In the genomic region with DNA sequence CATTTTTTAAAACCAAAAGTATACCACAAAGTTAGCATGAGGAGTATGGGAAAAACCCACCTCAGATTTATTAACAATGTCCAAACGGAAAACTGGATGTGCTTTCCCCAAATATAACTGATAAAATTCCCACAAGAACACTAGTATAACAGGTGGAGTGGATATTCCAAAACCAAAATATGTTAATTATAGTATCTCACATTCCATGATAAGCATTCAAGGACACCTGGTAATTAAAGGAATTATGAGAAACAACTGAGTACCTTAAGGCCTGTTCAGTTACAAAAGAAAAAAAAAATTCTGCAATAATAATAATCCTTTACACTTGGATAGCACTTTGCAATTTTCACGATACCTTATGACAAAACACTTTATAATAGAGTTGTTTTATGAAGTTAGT, we compare ENCODE assay signal across 8 cellular contexts. TPM values are rescaled to one million over a fixed set of nuclear protein-coding genes. Genes with fewer than 3 reads are reported as not detected.
DNase-seq lines count a peak whose midpoint lies in the region; ATAC-seq and TF ChIP-seq lines count a peak whose summit lies in the region.
"Had no signal": no experiment of that assay in that cellular context is flagged by ENCODE, and none has a peak within 500 bp of the region (broad histone marks: within the 10 kb centered on the region; RNA-seq: fewer than 3 reads in every experiment).

No MANE protein-coding gene starts in this region.

- no peak overlapping the region for H3K9ac ChIP-seq in MM.1S (ENCODE audit: low read length)
- H3K9ac ChIP-seq in neuronal stem cell (ENCODE audit: low read depth, low read length, poor library complexity) = no peak overlapping the region

- WGBS in neuronal stem cell (ENCODE audit: extremely low coverage in 2 of 2, insufficient read length in 2 of 2, insufficient replicate concordance in 1 of 2), 2 donors = no CpG with 5 or more reads among the region's 2 CpGs

- H3K4me1 ChIP-seq in MM.1S (ENCODE audit: low read length) (peaks cover 15% of the 10 kb centered on the region), neuronal stem cell (ENCODE audit: control insufficient read depth in 2 of 2, insufficient read depth in 1 of 2, low read depth in 1 of 2, low read length in 2 of 2) (peaks cover 3% of the 10 kb centered on the region in 2 donors)

- H3F3A ChIP-seq in MM.1S (ENCODE audit: insufficient read depth, low read length) = peaks cover 14% of the 10 kb centered on the region

- no peak overlapping the region for H3K14ac ChIP-seq in neuronal stem cell (ENCODE audit: low read length)

- no peak overlapping the region for H3K23ac ChIP-seq in neuronal stem cell (ENCODE audit: low read depth, low read length, poor library complexity)

- H2BK5ac ChIP-seq in neuronal stem cell (ENCODE audit: low read length) = no peak overlapping the region

- H3K9me3 ChIP-seq in MM.1S (replicated peaks; ENCODE audit: insufficient read depth, low read length) (no peaks in the 10 kb centered on the region), neuronal stem cell (replicated peaks in 1 of 2; ENCODE audit: control insufficient read depth in 2 of 2, insufficient read depth in 1 of 2, low read depth in 1 of 2, low read length in 2 of 2) (peaks cover 0 to 16% of the 10 kb centered on the region in 2 donors)

- no peak for DNase-seq in GM06990 (ENCODE audit: extremely low read depth, insufficient read length)
- no peak for DNase-seq in MM.1S
- DNase-seq in coronary artery (ENCODE audit: low spot score) = no peak
- no peak for DNase-seq in neuronal stem cell (ENCODE audit: low spot score)
- DNase-seq in COLO829 (ENCODE audit: low spot score) = no peak
- no peak for DNase-seq in 8988T
- DNase-seq: NCI-H1930 had no signal

- no peak overlapping the region for H2AK5ac ChIP-seq in neuronal stem cell (ENCODE audit: low read depth, low read length)

- TF ChIP-seq CTCF in GM06990 (IDR thresholded peaks at IDR 0.05; ENCODE audit: insufficient read depth, low read length, poor library complexity, severe bottlenecking) (no peak), MM.1S (IDR thresholded peaks at IDR 0.05; ENCODE audit: low read length) (no peak), coronary artery (IDR thresholded peaks at IDR 0.05) (no peak)

- H3K4me2 ChIP-seq in MM.1S (ENCODE audit: low read depth, low read length) (peak overlapping the region; percentile 71), neuronal stem cell (ENCODE audit: insufficient read depth, low read length, poor library complexity, severe bottlenecking) (peak overlapping the region; percentile 69)

- H3K27ac ChIP-seq in MM.1S (ENCODE audit: low read length) = no peak overlapping the region
- H3K27ac ChIP-seq in coronary artery = no peak overlapping the region
- no peak overlapping the region for H3K27ac ChIP-seq in neuronal stem cell (replicated peaks; ENCODE audit: low read length)

- H3K18ac ChIP-seq in neuronal stem cell (ENCODE audit: low read length) = no peak overlapping the region

- ATAC-seq in GM18909 (IDR thresholded peaks at IDR 0.05; ENCODE audit: poor library complexity, unreplicated experiment) = no peak

- no peak overlapping the region for H2BK15ac ChIP-seq in neuronal stem cell (ENCODE audit: low read length)

- H3K79me1 ChIP-seq in neuronal stem cell (ENCODE audit: low read depth, low read length) = peaks cover 2% of the 10 kb centered on the region

- H3K4me3 ChIP-seq in GM06990 (replicated peaks; ENCODE audit: low read depth, low read length) = peak overlapping the region; percentile 97
- no peak overlapping the region; the same call in 1 of the 2 replicates for H3K4me3 ChIP-seq in MM.1S (ENCODE audit: low read length)
- H3K4me3 ChIP-seq in coronary artery = peak overlapping the region; percentile 100
- H3K4me3 ChIP-seq in neuronal stem cell (ENCODE audit: low read length in 2 of 2) = peak overlapping the region in 1 of 2 donors; percentile 63

- H3K79me2 ChIP-seq in MM.1S (ENCODE audit: low read length) = peaks cover 48% of the 10 kb centered on the region

- H2BK120ac ChIP-seq in neuronal stem cell (ENCODE audit: low read depth, low read length) = no peak overlapping the region

- H3K36me3 ChIP-seq in GM06990 (ENCODE audit: control insufficient read depth, insufficient read depth, low read length) = no peaks in the 10 kb centered on the region
- no peaks in the 10 kb centered on the region for H3K36me3 ChIP-seq in MM.1S (replicated peaks; ENCODE audit: insufficient read depth, low read length)
- H3K36me3 ChIP-seq in neuronal stem cell (replicated peaks in 1 of 2; ENCODE audit: control insufficient read depth in 2 of 2, insufficient read depth in 2 of 2, low read length in 2 of 2) = peaks cover 0 to 6% of the 10 kb centered on the region in 2 donors

- H2AFZ ChIP-seq in MM.1S (ENCODE audit: low read length) = no peak overlapping the region
- no peak overlapping the region for H2AFZ ChIP-seq in neuronal stem cell (ENCODE audit: low read length)

- H4K91ac ChIP-seq in neuronal stem cell (ENCODE audit: low read depth, low read length, poor library complexity) = no peak overlapping the region

- no peak overlapping the region for H2BK12ac ChIP-seq in neuronal stem cell (ENCODE audit: low read length)

- H3K27me3 ChIP-seq in GM06990 (replicated peaks; ENCODE audit: control insufficient read depth, insufficient read depth, low read length) (no peaks in the 10 kb centered on the region), MM.1S (replicated peaks; ENCODE audit: insufficient read depth, low read length) (no peaks in the 10 kb centered on the region), neuronal stem cell (ENCODE audit: control insufficient read depth in 3 of 3, insufficient read depth in 3 of 3, low read depth in 1 of 3, low read length in 3 of 3) (no peaks in the 10 kb centered on the region)

- no peaks in the 10 kb centered on the region for H4K20me1 ChIP-seq in MM.1S (ENCODE audit: insufficient read depth, low read length)

- H3K4ac ChIP-seq in neuronal stem cell (ENCODE audit: low read length) = no peak overlapping the region

- no peaks in the 10 kb centered on the region for H3K9me2 ChIP-seq in MM.1S (replicated peaks; ENCODE audit: insufficient read depth, low read length)

- no peak overlapping the region for H4K8ac ChIP-seq in neuronal stem cell (ENCODE audit: low read depth, low read length)

RNA-seq across cellular contexts. Expression of a gene that starts 1.9 kb away (rescaled TPM):
- 18.7 TPM for polyA plus RNA-seq in neuronal stem cell (2013, experiment 1 of 2)
- 19.5 TPM for polyA plus RNA-seq in neuronal stem cell (2013, experiment 2 of 2)
